9 cellular contexts compared by ENCODE assay signal in genomic region chr9:133509179-133510083, GRCh38. TPM values are rescaled to one million over a fixed set of nuclear protein-coding genes. Genes with fewer than 3 reads are reported as not detected.
DNase-seq lines count a peak whose midpoint lies in the region; ATAC-seq, FAIRE-seq and TF ChIP-seq lines count a peak whose summit lies in the region.
"Had no signal": no experiment of that assay in that cellular context is flagged by ENCODE, and none has a peak within 500 bp of the region (broad histone marks: within the 10 kb centered on the region; RNA-seq: fewer than 3 reads in every experiment).

No MANE protein-coding gene starts in this region.

- H3K4me1 ChIP-seq in A673 (ENCODE audit: insufficient read depth, low read length, poor library complexity, severe bottlenecking) = peaks cover 11% of the 10 kb centered on the region

- TF ChIP-seq CTCF in A673 (conservative IDR thresholded peaks at IDR 0.05; ENCODE audit: low read depth, low read length) = no peak

- H3K4me3 Mint-ChIP-seq in T-cell = peak overlapping the region; percentile 74 to 81 (median 77)

- no TSS peak for BruUV-seq in A673 (replicated peaks; lab: Mats Ljungman, UMichigan)

- CTCF ChIA-PET in T-cell (lab: Charles Lee) (interaction anchor here in 1 of 2 donors (0.7 kb wide), 1 partner anchor 1607 kb away, joined by 3 read pairs; no protein-coding TSS in a partner anchor), A673 (lab: Charles Lee) (no interaction called here)

- no peaks in the 10 kb centered on the region for H3K36me3 Mint-ChIP-seq in T-cell

- no peaks in the 10 kb centered on the region for H3K9me3 ChIP-seq in A673 (ENCODE audit: low read depth, low read length, poor library complexity, severe bottlenecking)

- POLR2A ChIA-PET in T-cell (lab: Charles Lee) = interaction anchor here in 1 of 2 donors (0.7 kb wide), 1 partner anchor 14 kb away, joined by 6 read pairs; no protein-coding TSS in a partner anchor
- POLR2A ChIA-PET in A673 (lab: Charles Lee; ENCODE audit: low non-redundant PET) = no interaction called here

- DNase-seq in AG08395 (ENCODE audit: low spot score) (peak; percentile 11), HTR-8/SVneo (ENCODE audit: insufficient read length, low spot score) (peak; percentile 24), T-cell (peak in 23 of 34 experiments; percentile 10 to 61 (median 28)), iPS-NIHi11 (ENCODE audit: low spot score) (peak; percentile 82), superior temporal gyrus (ENCODE audit: extremely low spot score) (peak; percentile 67), A673 (ENCODE audit: low spot score) (no peak)

- no peaks in the 10 kb centered on the region for H3K27me3 Mint-ChIP-seq in T-cell

- no peak for TF ChIP-seq POLR2A in GM18505 (IDR thresholded peaks at IDR 0.05; ENCODE audit: borderline replicate concordance, extremely low read depth, insufficient read depth, insufficient read length)

- peak overlapping the region; percentile 97 to 99 for H3K27ac Mint-ChIP-seq in T-cell

- intact Hi-C loops in A673 (cut with micrococcal nuclease; ENCODE audit: unreplicated experiment) = no loop called here

- no peaks in the 10 kb centered on the region for H3K27me3 ChIP-seq in A673 (replicated peaks; ENCODE audit: insufficient read depth, low read depth, low read length, poor library complexity)

- H3K27ac ChIP-seq in A673 (ENCODE audit: low read depth, low read length, poor library complexity, severe bottlenecking) = no peak overlapping the region

- H3K4me1 Mint-ChIP-seq in T-cell = peaks cover 16 to 27% (median 22%) of the 10 kb centered on the region in 3 donors

- no peaks in the 10 kb centered on the region for H3K36me3 ChIP-seq in A673 (ENCODE audit: insufficient read depth, low read length, poor library complexity, severe bottlenecking)

- no peak for FAIRE-seq in HTR-8/SVneo (lab: Jason Lieb, UNC)

- H3K9me3 Mint-ChIP-seq in T-cell = no peaks in the 10 kb centered on the region

- ATAC-seq in T-cell (replicated peaks in 1 of 4) (peak; percentile 85 to 91 (median 88)), GM19324 (IDR thresholded peaks at IDR 0.05; ENCODE audit: low FRiP score, unreplicated experiment) (no peak), GM18505 (IDR thresholded peaks at IDR 0.05; ENCODE audit: unreplicated experiment) (no peak)

- no peak overlapping the region for H3K4me3 ChIP-seq in A673 (ENCODE audit: low read depth, low read length, poor library complexity, severe bottlenecking)

RNA-seq across cellular contexts. Expression of gene MYMK, which starts 15.3 kb away (rescaled TPM):
- total RNA-seq in T-cell (not detected), A673 (2021) (not detected in 2 replicates)
- total RNA-seq: mononuclear cell had no signal

RNA-seq across cellular contexts. Expression of gene ADAMTSL2, which starts 25.1 kb away (rescaled TPM):
- total RNA-seq in T-cell = under 1 TPM; 0.16 to 0.76 (median 0.53) TPM
- 0.06 TPM in 1 of 2 replicates, not detected in the other for total RNA-seq in A673 (2021)

RNA-seq across cellular contexts. Expression of gene SLC2A6, which starts 30.5 kb away (rescaled TPM):
- 1 to 10 TPM; 3.6 to 6.1 (median 4.9) TPM for total RNA-seq in T-cell
- total RNA-seq in A673 (2021) = 1.8 and 2.7 TPM in 2 replicates

RNA-seq across cellular contexts. Expression of gene CACFD1, which starts 49.7 kb away (rescaled TPM):
- 1 to 10 TPM; 2.6 to 5.2 (median 3.7) TPM for total RNA-seq in T-cell
- total RNA-seq in A673 (2021) = 7.8 and 10.6 TPM in 2 replicates

Comparison
In these comparisons a context has a peak if more than half of its experiments do, and no peak if none do; other contexts are left out.
1. ATAC-seq: peak in T-cell (4 of 4); none in GM19324 (single experiment) and GM18505 (single experiment).